ENCODE assay signal across 8 cellular contexts in the genomic region with DNA sequence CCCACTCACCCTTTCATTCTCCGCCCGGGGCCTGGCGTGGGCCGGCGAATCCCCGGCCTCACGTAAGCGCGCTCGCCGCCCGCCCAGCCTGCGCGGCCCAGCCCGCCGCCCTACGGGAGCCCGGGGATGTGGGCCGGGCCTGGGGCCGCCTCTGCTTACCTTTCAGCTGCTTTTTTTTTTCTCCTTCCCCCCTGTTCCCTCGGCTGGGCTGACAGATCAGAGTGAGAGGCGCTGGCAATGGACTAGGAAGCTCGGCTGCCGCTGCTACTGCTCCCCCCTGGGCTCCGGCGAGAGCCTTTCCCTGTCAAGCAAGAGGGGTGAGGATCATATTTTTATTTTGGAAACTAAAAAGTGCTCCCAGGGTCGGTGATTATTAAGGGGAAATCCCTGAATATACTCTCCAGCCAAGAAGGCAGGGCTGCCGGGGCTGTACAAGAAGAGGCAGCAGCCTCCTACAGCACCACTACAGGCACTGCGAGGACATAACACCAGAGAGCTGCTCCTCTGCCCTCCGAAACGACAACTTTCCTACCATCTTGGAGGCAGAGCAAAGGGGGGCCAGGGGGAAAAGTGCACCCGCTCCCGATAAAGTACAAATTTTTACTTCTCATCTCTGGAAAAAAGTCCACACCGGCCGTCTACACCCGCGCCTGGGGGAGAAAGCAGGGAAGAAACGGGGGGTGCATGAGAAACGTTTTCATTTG. TPM values are rescaled to one million over a fixed set of nuclear protein-coding genes. Genes with fewer than 3 reads are reported as not detected.
DNase-seq lines count a peak whose midpoint lies in the region; ATAC-seq, FAIRE-seq and TF ChIP-seq lines count a peak whose summit lies in the region.

A gene with protein sequence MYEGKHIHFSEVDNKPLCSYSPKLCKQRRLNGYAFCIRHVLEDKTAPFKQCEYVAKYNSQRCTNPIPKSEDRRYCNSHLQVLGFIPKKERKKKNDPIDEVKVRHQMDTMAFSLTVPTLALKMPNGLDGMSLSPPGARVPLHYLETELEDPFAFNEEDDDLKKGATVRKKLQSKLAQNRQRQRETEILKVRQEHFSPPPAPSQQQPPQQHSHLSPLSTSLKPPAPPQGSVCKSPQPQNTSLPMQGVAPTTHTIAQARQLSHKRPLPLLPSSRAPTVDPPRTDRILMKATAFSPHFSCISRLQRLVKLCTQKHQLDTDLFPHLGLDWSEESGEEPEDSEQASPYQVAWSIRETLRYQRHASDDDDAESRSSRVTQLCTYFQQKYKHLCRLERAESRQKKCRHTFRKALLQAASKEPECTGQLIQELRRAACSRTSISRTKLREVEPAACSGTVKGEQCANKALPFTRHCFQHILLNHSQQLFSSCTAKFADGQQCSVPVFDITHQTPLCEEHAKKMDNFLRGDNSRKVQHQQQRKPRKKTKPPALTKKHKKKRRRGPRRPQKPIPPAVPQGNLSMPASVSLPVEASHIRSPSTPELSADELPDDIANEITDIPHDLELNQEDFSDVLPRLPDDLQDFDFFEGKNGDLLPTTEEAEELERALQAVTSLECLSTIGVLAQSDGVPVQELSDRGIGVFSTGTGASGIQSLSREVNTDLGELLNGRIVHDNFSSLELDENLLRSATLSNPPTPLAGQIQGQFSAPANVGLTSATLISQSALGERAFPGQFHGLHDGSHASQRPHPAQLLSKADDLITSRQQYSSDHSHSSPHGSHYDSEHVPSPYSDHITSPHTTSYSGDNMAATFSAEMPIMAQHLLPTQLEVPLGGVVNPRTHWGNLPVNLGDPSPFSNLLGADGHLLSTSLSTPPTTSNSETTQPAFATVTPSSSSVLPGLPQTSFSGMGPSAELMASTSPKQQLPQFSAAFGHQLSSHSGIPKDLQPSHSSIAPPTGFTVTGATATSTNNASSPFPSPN (minus strand): TSS at position 433 of the 704 bp plus-strand sequence. CDS start 23,158 bp downstream, outside the sequence.

- ATAC-seq in HG02623 (IDR thresholded peaks at IDR 0.05; ENCODE audit: unreplicated experiment): peak; percentile 85
- peak; percentile 84 to 90 (median 88) for ATAC-seq in psoas muscle

- H3K4me3 ChIP-seq in left ventricle myocardium inferior (peak within 1 kb of the TSS; percentile 92), psoas muscle (peak within 1 kb of the TSS; percentile 88)

- H3K9me3 ChIP-seq in left ventricle myocardium inferior (replicated peaks) (no peaks in the 10 kb centered on the region), psoas muscle (no peaks in the 10 kb centered on the region)

- 0 to 1% (median 0%) methylated on average over 36 to 39 of the region's 39 CpGs for WGBS in adipose tissue, 3 donors
- WGBS in psoas muscle, 3 donors: 0 to 1% (median 0%) methylated on average over 34 to 39 of the region's 39 CpGs

- TF ChIP-seq CTCF in GM12872 (IDR thresholded peaks at IDR 0.05; ENCODE audit: insufficient read depth, low read depth, low read length): peak; percentile 77
- peak; percentile 69 for TF ChIP-seq CTCF in left ventricle myocardium inferior (IDR thresholded peaks at IDR 0.05; ENCODE audit: borderline replicate concordance)
- TF ChIP-seq CTCF in psoas muscle (IDR thresholded peaks at IDR 0.05): peak; percentile 40

- H3K27ac ChIP-seq in adipose tissue (ENCODE audit: low read depth, low read length) (peak within 1 kb of the TSS; percentile 83), left ventricle myocardium inferior (replicated peaks) (peak within 1 kb of the TSS; percentile 98), psoas muscle (peak within 1 kb of the TSS; percentile 96)

- H3K36me3 ChIP-seq in left ventricle myocardium inferior: peaks cover 13% of the 10 kb centered on the region
- H3K36me3 ChIP-seq in psoas muscle (ENCODE audit: insufficient read depth in 1 of 2, low read depth in 1 of 2): peaks cover 0 to 14% of the 10 kb centered on the region in 2 donors

- no peak for FAIRE-seq in urothelium cell line (lab: Jason Lieb, UNC)

- peak; percentile 86 for DNase-seq in NCI-H1092 treated with DMSO at 0.1 percent for 48 hours (lab: John Stamatoyannopoulos, UW)
- peak; percentile 72 for DNase-seq in T follicular helper cell (ENCODE audit: low read depth)
- DNase-seq in left ventricle myocardium inferior: peak; percentile 68
- peak; percentile 73 to 86 for DNase-seq in psoas muscle
- DNase-seq in urothelium cell line (ENCODE audit: low spot score): peak; percentile 83

- intact Hi-C loops in left ventricle myocardium inferior (cut with micrococcal nuclease): no loop called here
- intact Hi-C loops in psoas muscle (cut with DNase I): loop anchor here in 1 of 2 donors (5.0 kb wide), 1 partner anchor 71 kb away; a partner anchor contains a TSS

- H3K4me1 ChIP-seq in left ventricle myocardium inferior (peaks cover 52% of the 10 kb centered on the region), psoas muscle (peaks cover 8% of the 10 kb centered on the region)

- H3K27me3 ChIP-seq in left ventricle myocardium inferior (ENCODE audit: low read depth) (no peaks in the 10 kb centered on the region), psoas muscle (ENCODE audit: insufficient read depth in 3 of 3, low read length in 2 of 3) (no peaks in the 10 kb centered on the region)

RNA-seq across cellular contexts. Expression of the gene that starts here (rescaled TPM):
- polyA plus RNA-seq in adipose tissue: 1 to 10 TPM; 1.2 to 2.3 (median 1.6) TPM
- 12.8 TPM for total RNA-seq in left ventricle myocardium inferior
- total RNA-seq in psoas muscle: 10 to 100 TPM; 15.4 to 17.7 (median 16.5) TPM
- polyA plus RNA-seq in psoas muscle: 1 to 10 TPM; 1.7 to 4.0 (median 2.4) TPM

Comparison
In these comparisons a context has a peak if more than half of its experiments do, and no peak if none do; other contexts are left out.
1. Peak in every context shown above with its lines: DNase-seq, ATAC-seq, H3K4me3 ChIP-seq and H3K27ac ChIP-seq.